1 cellular context compared by ENCODE assay signal in genomic region chr1:183817576-183818288, GRCh38.
A peak's percentile ranks its signal among the peaks of the same experiment; 100 is the strongest.
TF ChIP-seq lines count a peak whose summit lies in the region.

No MANE protein-coding gene starts in this region.

TF ChIP-seq in K562, 482 proteins besides CTCF, POLR2A, EP300 and RAD21:
- TF ChIP-seq SNRNP70 (optimal IDR thresholded peaks at IDR 0.05; ENCODE audit: low read depth, low read length): no peak
- 0 out of 2 replicates have a peak, but pooled peaks have one; percentile 3 for TF ChIP-seq ZNF316 (IDR thresholded peaks at IDR 0.05)
- TF ChIP-seq NFRKB (IDR thresholded peaks at IDR 0.05; ENCODE audit: low read depth): no peak
- no peak for TF ChIP-seq RBBP5 (IDR thresholded peaks at IDR 0.05; ENCODE audit: borderline replicate concordance, insufficient read depth, low read length, poor library complexity, severe bottlenecking)
